In the genomic region with DNA sequence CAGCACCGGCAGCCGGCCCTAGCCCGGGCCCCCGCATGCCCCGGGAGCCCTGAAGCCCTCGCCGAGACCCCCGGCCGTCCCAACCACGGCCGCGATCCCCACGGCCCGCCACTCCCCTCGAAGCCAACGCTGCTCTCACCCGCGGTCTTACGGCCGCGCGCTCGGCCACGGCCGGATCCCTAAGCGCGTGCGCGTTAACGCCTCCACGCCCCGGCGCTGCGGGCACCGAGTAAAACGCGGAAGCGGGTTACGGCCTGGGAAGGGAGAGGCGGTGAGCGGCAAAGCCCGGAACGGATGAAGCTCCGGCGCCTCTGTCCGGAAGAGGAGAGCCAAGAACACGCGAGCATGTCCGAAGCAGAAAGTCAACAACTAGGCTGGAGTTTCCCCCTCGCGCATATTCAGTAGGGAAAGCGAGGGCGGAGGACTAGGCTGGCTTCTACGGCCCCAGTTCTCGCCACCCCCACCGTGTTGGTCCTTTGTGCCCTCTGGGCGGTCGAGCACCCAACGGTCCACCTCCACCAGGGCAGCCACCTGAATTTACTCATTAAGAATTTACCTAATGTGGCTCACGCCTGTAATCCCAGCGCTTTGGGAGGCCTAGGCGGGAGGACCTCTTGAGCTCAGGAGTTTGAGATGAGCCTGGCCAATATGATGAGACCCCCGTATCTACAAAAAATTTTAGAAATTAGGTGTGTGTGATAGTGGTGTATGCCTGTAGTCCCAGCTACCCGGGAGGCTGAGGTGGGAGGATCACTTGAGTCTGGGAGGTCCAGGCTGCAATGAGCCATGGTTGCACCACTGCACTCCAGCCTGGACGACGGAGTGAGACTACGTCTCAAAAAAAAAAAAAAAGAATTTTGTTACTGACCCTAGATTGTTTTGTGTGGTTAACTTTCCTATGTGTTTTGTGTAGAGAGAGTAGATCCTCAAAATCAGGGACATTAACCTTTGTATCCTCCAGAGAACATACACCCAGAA, we compare ENCODE assay signal across 1 cellular context.
TF ChIP-seq lines count a peak whose summit lies in the region.

TSS of gene KANSL3 (minus strand) at position 169 of the 978 bp plus-strand sequence. CDS start 1,177 bp downstream, outside the sequence.

TF ChIP-seq in K562, 482 proteins besides CTCF, POLR2A, EP300 and RAD21 (continued from another document and continues in another):
- TF ChIP-seq DPF2 (IDR thresholded peaks at IDR 0.05) (peak; percentile 47; the same call in 1 of the 2 replicates), CTBP1 (IDR thresholded peaks at IDR 0.05; ENCODE audit: borderline replicate concordance) (peak; percentile 91), TAF9B (IDR thresholded peaks at IDR 0.05; ENCODE audit: partially characterized antibody) (peak; percentile 62), PCBP1 (IDR thresholded peaks at IDR 0.05; ENCODE audit: low read depth, low read length, poor library complexity, severe bottlenecking) (no peak), HSF4 (CRISPR knock-in tag; IDR thresholded peaks at IDR 0.05; ENCODE audit: borderline replicate concordance) (no peak), ZNF57 (CRISPR knock-in tag; IDR thresholded peaks at IDR 0.05) (no peak), ZEB2 (IDR thresholded peaks at IDR 0.05) (no peak), PTTG1 (tag; IDR thresholded peaks at IDR 0.05; ENCODE audit: low read depth) (no peak), ELF1 (tag; IDR thresholded peaks at IDR 0.05) (peak; percentile 92), FOXP1 (CRISPR knock-in tag; IDR thresholded peaks at IDR 0.05) (peak; percentile 89; the same call in 1 of the 2 replicates), BCLAF1 (IDR thresholded peaks at IDR 0.05; ENCODE audit: borderline replicate concordance in 1 of 2, control insufficient read depth in 1 of 2, low read depth in 2 of 2, low read length in 1 of 2) (no peak), ELK1 (CRISPR knock-in tag; IDR thresholded peaks at IDR 0.05) (no peak), TAF15 (IDR thresholded peaks at IDR 0.05; ENCODE audit: low read depth, low read length) (no peak), FOXJ3 (CRISPR knock-in tag; IDR thresholded peaks at IDR 0.05) (no peak), CBX8 (IDR thresholded peaks at IDR 0.05; ENCODE audit: borderline replicate concordance, extremely low read depth, low read depth, low read length, poor library complexity, severe bottlenecking) (no peak), SNIP1 (IDR thresholded peaks at IDR 0.05; ENCODE audit: low read depth) (no peak), ASH1L (IDR thresholded peaks at IDR 0.05; ENCODE audit: borderline replicate concordance, low read depth, partially characterized antibody) (no peak), ZBTB17 (CRISPR knock-in tag; IDR thresholded peaks at IDR 0.05) (peak; percentile 71), COPS2 (conservative IDR thresholded peaks at IDR 0.05) (no peak), TBL1XR1 (IDR thresholded peaks at IDR 0.05; ENCODE audit: low read length in 2 of 2) (peak; percentile 79 to 97), ZFPM2 (CRISPR knock-in tag; IDR thresholded peaks at IDR 0.05) (no peak), SP2 (IDR thresholded peaks at IDR 0.05; ENCODE audit: extremely low read depth, low read depth, low read length, poor library complexity, severe bottlenecking) (no peak), PHF8 (IDR thresholded peaks at IDR 0.05; ENCODE audit: borderline replicate concordance, low read length) (peak; percentile 81; the same call in 1 of the 2 replicates), IRF9 (tag; IDR thresholded peaks at IDR 0.05) (0 out of 2 replicates have a peak, but pooled peaks have one; percentile 23), SETDB1 (IDR thresholded peaks at IDR 0.05; ENCODE audit: low read length) (no peak), MTF1 (CRISPR knock-in tag; IDR thresholded peaks at IDR 0.05; ENCODE audit: borderline replicate concordance) (no peak), NR2F6 (CRISPR knock-in tag; IDR thresholded peaks at IDR 0.05) (no peak), ILF3 (IDR thresholded peaks at IDR 0.05; ENCODE audit: borderline replicate concordance) (no peak), LARP7 (IDR thresholded peaks at IDR 0.05) (no peak), NFIC (IDR thresholded peaks at IDR 0.05) (peak; percentile 49), ZNF354B (CRISPR knock-in tag; IDR thresholded peaks at IDR 0.05) (no peak), ZNF224 (CRISPR knock-in tag; IDR thresholded peaks at IDR 0.05) (peak; percentile 91), STAG1 (CRISPR knock-in tag; IDR thresholded peaks at IDR 0.05; ENCODE audit: borderline replicate concordance) (no peak), TEAD1 (CRISPR knock-in tag; IDR thresholded peaks at IDR 0.05) (peak; percentile 69 to 90; a peak in 3 of 4 replicates)
- TF ChIP-seq, protein P1, sequence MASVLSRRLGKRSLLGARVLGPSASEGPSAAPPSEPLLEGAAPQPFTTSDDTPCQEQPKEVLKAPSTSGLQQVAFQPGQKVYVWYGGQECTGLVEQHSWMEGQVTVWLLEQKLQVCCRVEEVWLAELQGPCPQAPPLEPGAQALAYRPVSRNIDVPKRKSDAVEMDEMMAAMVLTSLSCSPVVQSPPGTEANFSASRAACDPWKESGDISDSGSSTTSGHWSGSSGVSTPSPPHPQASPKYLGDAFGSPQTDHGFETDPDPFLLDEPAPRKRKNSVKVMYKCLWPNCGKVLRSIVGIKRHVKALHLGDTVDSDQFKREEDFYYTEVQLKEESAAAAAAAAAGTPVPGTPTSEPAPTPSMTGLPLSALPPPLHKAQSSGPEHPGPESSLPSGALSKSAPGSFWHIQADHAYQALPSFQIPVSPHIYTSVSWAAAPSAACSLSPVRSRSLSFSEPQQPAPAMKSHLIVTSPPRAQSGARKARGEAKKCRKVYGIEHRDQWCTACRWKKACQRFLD (CRISPR knock-in tag; IDR thresholded peaks at IDR 0.05) = peak; percentile 54; the same call in 1 of the 2 replicates
- TF ChIP-seq, protein P2, sequence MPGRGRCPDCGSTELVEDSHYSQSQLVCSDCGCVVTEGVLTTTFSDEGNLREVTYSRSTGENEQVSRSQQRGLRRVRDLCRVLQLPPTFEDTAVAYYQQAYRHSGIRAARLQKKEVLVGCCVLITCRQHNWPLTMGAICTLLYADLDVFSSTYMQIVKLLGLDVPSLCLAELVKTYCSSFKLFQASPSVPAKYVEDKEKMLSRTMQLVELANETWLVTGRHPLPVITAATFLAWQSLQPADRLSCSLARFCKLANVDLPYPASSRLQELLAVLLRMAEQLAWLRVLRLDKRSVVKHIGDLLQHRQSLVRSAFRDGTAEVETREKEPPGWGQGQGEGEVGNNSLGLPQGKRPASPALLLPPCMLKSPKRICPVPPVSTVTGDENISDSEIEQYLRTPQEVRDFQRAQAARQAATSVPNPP (IDR thresholded peaks at IDR 0.05; ENCODE audit: borderline replicate concordance, insufficient read depth, insufficient read length) = no peak
- TF ChIP-seq, protein P3, sequence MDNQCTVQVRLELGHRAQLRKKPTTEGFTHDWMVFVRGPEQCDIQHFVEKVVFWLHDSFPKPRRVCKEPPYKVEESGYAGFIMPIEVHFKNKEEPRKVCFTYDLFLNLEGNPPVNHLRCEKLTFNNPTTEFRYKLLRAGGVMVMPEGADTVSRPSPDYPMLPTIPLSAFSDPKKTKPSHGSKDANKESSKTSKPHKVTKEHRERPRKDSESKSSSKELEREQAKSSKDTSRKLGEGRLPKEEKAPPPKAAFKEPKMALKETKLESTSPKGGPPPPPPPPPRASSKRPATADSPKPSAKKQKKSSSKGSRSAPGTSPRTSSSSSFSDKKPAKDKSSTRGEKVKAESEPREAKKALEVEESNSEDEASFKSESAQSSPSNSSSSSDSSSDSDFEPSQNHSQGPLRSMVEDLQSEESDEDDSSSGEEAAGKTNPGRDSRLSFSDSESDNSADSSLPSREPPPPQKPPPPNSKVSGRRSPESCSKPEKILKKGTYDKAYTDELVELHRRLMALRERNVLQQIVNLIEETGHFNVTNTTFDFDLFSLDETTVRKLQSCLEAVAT (IDR thresholded peaks at IDR 0.05) = 0 out of 4 replicates have a peak, but pooled peaks of 1 of the 2 experiments have one; percentile 23
- TF ChIP-seq, protein P4, sequence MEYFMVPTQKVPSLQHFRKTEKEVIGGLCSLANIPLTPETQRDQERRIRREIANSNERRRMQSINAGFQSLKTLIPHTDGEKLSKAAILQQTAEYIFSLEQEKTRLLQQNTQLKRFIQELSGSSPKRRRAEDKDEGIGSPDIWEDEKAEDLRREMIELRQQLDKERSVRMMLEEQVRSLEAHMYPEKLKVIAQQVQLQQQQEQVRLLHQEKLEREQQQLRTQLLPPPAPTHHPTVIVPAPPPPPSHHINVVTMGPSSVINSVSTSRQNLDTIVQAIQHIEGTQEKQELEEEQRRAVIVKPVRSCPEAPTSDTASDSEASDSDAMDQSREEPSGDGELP (CRISPR knock-in tag; IDR thresholded peaks at IDR 0.05; ENCODE audit: borderline replicate concordance) = peak; percentile 88
- TF ChIP-seq, protein P5, sequence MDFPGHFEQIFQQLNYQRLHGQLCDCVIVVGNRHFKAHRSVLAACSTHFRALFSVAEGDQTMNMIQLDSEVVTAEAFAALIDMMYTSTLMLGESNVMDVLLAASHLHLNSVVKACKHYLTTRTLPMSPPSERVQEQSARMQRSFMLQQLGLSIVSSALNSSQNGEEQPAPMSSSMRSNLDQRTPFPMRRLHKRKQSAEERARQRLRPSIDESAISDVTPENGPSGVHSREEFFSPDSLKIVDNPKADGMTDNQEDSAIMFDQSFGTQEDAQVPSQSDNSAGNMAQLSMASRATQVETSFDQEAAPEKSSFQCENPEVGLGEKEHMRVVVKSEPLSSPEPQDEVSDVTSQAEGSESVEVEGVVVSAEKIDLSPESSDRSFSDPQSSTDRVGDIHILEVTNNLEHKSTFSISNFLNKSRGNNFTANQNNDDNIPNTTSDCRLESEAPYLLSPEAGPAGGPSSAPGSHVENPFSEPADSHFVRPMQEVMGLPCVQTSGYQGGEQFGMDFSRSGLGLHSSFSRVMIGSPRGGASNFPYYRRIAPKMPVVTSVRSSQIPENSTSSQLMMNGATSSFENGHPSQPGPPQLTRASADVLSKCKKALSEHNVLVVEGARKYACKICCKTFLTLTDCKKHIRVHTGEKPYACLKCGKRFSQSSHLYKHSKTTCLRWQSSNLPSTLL (IDR thresholded peaks at IDR 0.05) = no peak
- TF ChIP-seq, protein P6, sequence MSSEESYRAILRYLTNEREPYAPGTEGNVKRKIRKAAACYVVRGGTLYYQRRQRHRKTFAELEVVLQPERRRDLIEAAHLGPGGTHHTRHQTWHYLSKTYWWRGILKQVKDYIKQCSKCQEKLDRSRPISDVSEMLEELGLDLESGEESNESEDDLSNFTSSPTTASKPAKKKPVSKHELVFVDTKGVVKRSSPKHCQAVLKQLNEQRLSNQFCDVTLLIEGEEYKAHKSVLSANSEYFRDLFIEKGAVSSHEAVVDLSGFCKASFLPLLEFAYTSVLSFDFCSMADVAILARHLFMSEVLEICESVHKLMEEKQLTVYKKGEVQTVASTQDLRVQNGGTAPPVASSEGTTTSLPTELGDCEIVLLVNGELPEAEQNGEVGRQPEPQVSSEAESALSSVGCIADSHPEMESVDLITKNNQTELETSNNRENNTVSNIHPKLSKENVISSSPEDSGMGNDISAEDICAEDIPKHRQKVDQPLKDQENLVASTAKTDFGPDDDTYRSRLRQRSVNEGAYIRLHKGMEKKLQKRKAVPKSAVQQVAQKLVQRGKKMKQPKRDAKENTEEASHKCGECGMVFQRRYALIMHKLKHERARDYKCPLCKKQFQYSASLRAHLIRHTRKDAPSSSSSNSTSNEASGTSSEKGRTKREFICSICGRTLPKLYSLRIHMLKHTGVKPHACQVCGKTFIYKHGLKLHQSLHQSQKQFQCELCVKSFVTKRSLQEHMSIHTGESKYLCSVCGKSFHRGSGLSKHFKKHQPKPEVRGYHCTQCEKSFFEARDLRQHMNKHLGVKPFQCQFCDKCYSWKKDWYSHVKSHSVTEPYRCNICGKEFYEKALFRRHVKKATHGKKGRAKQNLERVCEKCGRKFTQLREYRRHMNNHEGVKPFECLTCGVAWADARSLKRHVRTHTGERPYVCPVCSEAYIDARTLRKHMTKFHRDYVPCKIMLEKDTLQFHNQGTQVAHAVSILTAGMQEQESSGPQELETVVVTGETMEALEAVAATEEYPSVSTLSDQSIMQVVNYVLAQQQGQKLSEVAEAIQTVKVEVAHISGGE (CRISPR knock-in tag; IDR thresholded peaks at IDR 0.05) = peak in 2 of 3 experiments; percentile 40 to 57; a peak in 3 of 6 replicates
